ENCODE assay signal across 23 cellular contexts in the genomic region with DNA sequence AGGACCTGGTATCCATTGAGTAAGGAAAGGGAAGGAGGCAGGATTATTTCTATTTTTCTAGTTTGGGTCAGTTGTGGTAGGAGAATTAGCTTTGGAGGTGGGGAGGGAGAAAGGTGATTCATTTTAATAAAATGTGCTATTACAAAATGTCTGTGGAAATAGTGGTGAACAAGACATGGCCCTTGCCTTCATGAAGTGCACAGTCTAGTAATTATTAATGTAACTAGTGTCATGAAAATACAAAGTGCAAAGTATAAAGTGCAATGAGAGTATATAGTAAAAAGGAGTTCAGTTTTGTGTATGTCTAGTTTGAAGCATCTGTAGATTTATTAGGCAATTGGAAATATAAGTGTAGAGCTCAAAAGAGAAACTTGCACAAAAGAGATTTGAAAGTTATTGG. TPM values are rescaled to one million over a fixed set of nuclear protein-coding genes. Genes with fewer than 3 reads are reported as not detected.
DNase-seq lines count a peak whose midpoint lies in the region; ATAC-seq and TF ChIP-seq lines count a peak whose summit lies in the region.
"Had no signal": no experiment of that assay in that cellular context is flagged by ENCODE, and none has a peak within 500 bp of the region (broad histone marks: within the 10 kb centered on the region; RNA-seq: fewer than 3 reads in every experiment).

No MANE protein-coding gene starts in this region.

- H3K4me1 Mint-ChIP-seq in CD8-positive, alpha-beta T cell (ENCODE audit: low read depth) = peaks cover 79% of the 10 kb centered on the region
- peaks cover 73% of the 10 kb centered on the region for H3K4me1 Mint-ChIP-seq in activated B cell treated with CpG ODN at 0.5 μM for 24 hours
- peaks cover 44 to 63% of the 10 kb centered on the region in 2 donors for H3K4me1 Mint-ChIP-seq in natural killer cell treated with Interleukin-12 subunit alpha and Interleukin-12 subunit beta and Interleukin-15 and Interleukin-18, amount 100 ng/mL, for 72 hours (ENCODE audit: low read depth in 2 of 2)

- H3K79me2 ChIP-seq in hepatocyte = peaks cover 99% of the 10 kb centered on the region

- peaks cover 84% of the 10 kb centered on the region for H3K4me1 ChIP-seq in CD8-positive, alpha-beta T cell (ENCODE audit: insufficient read depth, low read length)
- H3K4me1 ChIP-seq in hepatocyte (ENCODE audit: insufficient read depth) = no peaks in the 10 kb centered on the region
- H3K4me1 ChIP-seq: SJSA1 had no signal

- no peaks in the 10 kb centered on the region for H3K36me3 ChIP-seq in CD8-positive, alpha-beta T cell (ENCODE audit: insufficient read depth, low read length)
- H3K36me3 ChIP-seq in hepatocyte (replicated peaks; ENCODE audit: insufficient read depth, low read depth) = no peaks in the 10 kb centered on the region
- H3K36me3 ChIP-seq: breast epithelium, esophagus muscularis mucosa, SJSA1 had no signal

- peak overlapping the region; percentile 0 for H3K4me3 Mint-ChIP-seq in CD8-positive, alpha-beta T cell
- no peak overlapping the region for H3K4me3 Mint-ChIP-seq in activated B cell treated with CpG ODN at 0.5 μM for 24 hours
- no peak overlapping the region for H3K4me3 Mint-ChIP-seq in natural killer cell treated with Interleukin-12 subunit alpha and Interleukin-12 subunit beta and Interleukin-15 and Interleukin-18, amount 100 ng/mL, for 72 hours
- H3K4me3 Mint-ChIP-seq: endodermal cell had no signal

- TF ChIP-seq CTCF in CD8-positive, alpha-beta T cell (IDR thresholded peaks at IDR 0.05) = no peak
- no peak for TF ChIP-seq CTCF in activated B cell treated with CpG ODN at 0.5 μM for 24 hours (IDR thresholded peaks at IDR 0.05)
- TF ChIP-seq CTCF in hepatocyte (IDR thresholded peaks at IDR 0.05; ENCODE audit: poor library complexity) = no peak

- peak overlapping the region; percentile 23 for H3K4me2 ChIP-seq in hepatocyte
- H3K4me2 ChIP-seq: smooth muscle cell had no signal

- no peaks in the 10 kb centered on the region for H3K27me3 ChIP-seq in CD8-positive, alpha-beta T cell (ENCODE audit: insufficient read depth, low read length)
- no peaks in the 10 kb centered on the region for H3K27me3 ChIP-seq in hepatocyte
- H3K27me3 ChIP-seq: breast epithelium, esophagus muscularis mucosa, SJSA1, upper lobe of right lung had no signal

- peaks cover 24% of the 10 kb centered on the region for H3K36me3 Mint-ChIP-seq in CD8-positive, alpha-beta T cell
- H3K36me3 Mint-ChIP-seq in activated B cell treated with CpG ODN at 0.5 μM for 24 hours (ENCODE audit: low read depth) = peaks cover 7% of the 10 kb centered on the region
- H3K36me3 Mint-ChIP-seq in natural killer cell treated with Interleukin-12 subunit alpha and Interleukin-12 subunit beta and Interleukin-15 and Interleukin-18, amount 100 ng/mL, for 72 hours = no peaks in the 10 kb centered on the region

- H3K9me3 Mint-ChIP-seq in CD8-positive, alpha-beta T cell = no peaks in the 10 kb centered on the region
- H3K9me3 Mint-ChIP-seq in activated B cell treated with CpG ODN at 0.5 μM for 24 hours = no peaks in the 10 kb centered on the region
- H3K9me3 Mint-ChIP-seq in natural killer cell treated with Interleukin-12 subunit alpha and Interleukin-12 subunit beta and Interleukin-15 and Interleukin-18, amount 100 ng/mL, for 72 hours = no peaks in the 10 kb centered on the region
- H3K9me3 Mint-ChIP-seq: endodermal cell had no signal

- no peak for ATAC-seq in CD8-positive, alpha-beta T cell
- no peak for ATAC-seq in activated B cell treated with CpG ODN at 0.5 μM for 24 hours (ENCODE audit: low read depth)
- ATAC-seq in natural killer cell treated with Interleukin-12 subunit alpha and Interleukin-12 subunit beta and Interleukin-15 and Interleukin-18, amount 100 ng/mL, for 72 hours = no peak
- no peak for ATAC-seq in GM19395 (IDR thresholded peaks at IDR 0.05; ENCODE audit: unreplicated experiment)
- no peak for ATAC-seq in GM21576 (IDR thresholded peaks at IDR 0.05; ENCODE audit: unreplicated experiment)
- ATAC-seq: upper lobe of right lung had no signal

- intact Hi-C loops in CD8-positive, alpha-beta T cell (cut with DNase I, micrococcal nuclease) = no loop called here
- intact Hi-C loops in activated B cell treated with CpG ODN at 0.5 μM for 24 hours (cut with micrococcal nuclease) = no loop called here

- H3K9me2 ChIP-seq in hepatocyte (replicated peaks; ENCODE audit: insufficient read depth) = no peaks in the 10 kb centered on the region

- peak overlapping the region; percentile 33 for H3K27ac Mint-ChIP-seq in CD8-positive, alpha-beta T cell
- H3K27ac Mint-ChIP-seq in activated B cell treated with CpG ODN at 0.5 μM for 24 hours = peak overlapping the region; percentile 30
- H3K27ac Mint-ChIP-seq in natural killer cell treated with Interleukin-12 subunit alpha and Interleukin-12 subunit beta and Interleukin-15 and Interleukin-18, amount 100 ng/mL, for 72 hours = peak overlapping the region; percentile 0 to 19
- H3K27ac Mint-ChIP-seq: endodermal cell had no signal

- no peak overlapping the region for H3K27ac ChIP-seq in CD8-positive, alpha-beta T cell (ENCODE audit: low read depth, low read length)
- H3K27ac ChIP-seq in hepatocyte = peak overlapping the region; percentile 49
- H3K27ac ChIP-seq: breast epithelium, esophagus muscularis mucosa, SJSA1, upper lobe of right lung had no signal

- POLR2A ChIA-PET in CD8-positive, alpha-beta T cell (lab: Charles Lee) = interaction anchor here (0.6 to 4.7 kb wide), 3 partner anchors 9 to 167 kb away, joined by 3 to 22 read pairs (median 5); partner anchors contain the start of genes NFATC3 and SLC7A6
- POLR2A ChIA-PET in activated B cell treated with CpG ODN at 0.5 μM for 24 hours (lab: Charles Lee) = interaction anchor here (0.9 to 1.9 kb wide), 2 partner anchors 13 to 23 kb away, joined by 3 to 4 read pairs; no protein-coding TSS in a partner anchor

- no peaks in the 10 kb centered on the region for H3K27me3 Mint-ChIP-seq in CD8-positive, alpha-beta T cell (ENCODE audit: low read depth)
- H3K27me3 Mint-ChIP-seq in activated B cell treated with CpG ODN at 0.5 μM for 24 hours = no peaks in the 10 kb centered on the region
- H3K27me3 Mint-ChIP-seq in natural killer cell treated with Interleukin-12 subunit alpha and Interleukin-12 subunit beta and Interleukin-15 and Interleukin-18, amount 100 ng/mL, for 72 hours = no peaks in the 10 kb centered on the region

- H3K4me3 ChIP-seq in CD8-positive, alpha-beta T cell (ENCODE audit: low read depth, low read length) = no peak overlapping the region
- no peak overlapping the region for H3K4me3 ChIP-seq in hepatocyte
- H3K4me3 ChIP-seq: breast epithelium, esophagus muscularis mucosa, lung, SJSA1, smooth muscle cell, upper lobe of right lung had no signal

- H3K9me3 ChIP-seq in CD8-positive, alpha-beta T cell (ENCODE audit: low read length) = no peaks in the 10 kb centered on the region
- H3K9me3 ChIP-seq in hepatocyte (ENCODE audit: low read depth) = no peaks in the 10 kb centered on the region
- H3K9me3 ChIP-seq: breast epithelium, esophagus muscularis mucosa, SJSA1, upper lobe of right lung had no signal

- DNase-seq in CD8-positive, alpha-beta T cell = no peak
- DNase-seq in activated B cell treated with CpG ODN at 0.5 μM for 24 hours = no peak
- DNase-seq in hepatocyte (ENCODE audit: low spot score) = no peak
- no peak for DNase-seq in natural killer cell treated with Interleukin-12 subunit alpha and Interleukin-12 subunit beta and Interleukin-15 and Interleukin-18, amount 100 ng/mL, for 72 hours (ENCODE audit: low spot score)
- no peak for DNase-seq in NCI-H526 (lab: John Stamatoyannopoulos, UW)
- DNase-seq in NCI-H2081 (lab: John Stamatoyannopoulos, UW) = no peak
- DNase-seq: activated gamma-delta T cell; amygdala; DMS79; endodermal cell; foreskin melanocyte; H7; hypothalamus; KG1; stimulated activated CD4-positive, alpha-beta T cell treated with anti-CD3 and anti-CD28 coated beads, Interleukin-2, amount 100 ng/mL, for 24 hours; upper lobe of right lung had no signal

- peaks cover 48% of the 10 kb centered on the region for H4K20me1 ChIP-seq in hepatocyte (ENCODE audit: insufficient read depth, poor library complexity, severe bottlenecking)

- CTCF ChIA-PET in CD8-positive, alpha-beta T cell (lab: Charles Lee) = interaction anchor here (0.6 to 7.3 kb wide), 2 partner anchors 132 to 232 kb away, joined by 3 to 59 read pairs; no protein-coding TSS in a partner anchor
- CTCF ChIA-PET in activated B cell treated with CpG ODN at 0.5 μM for 24 hours (lab: Charles Lee) = interaction anchor here (0.8 kb wide), 1 partner anchor 131 kb away, joined by 4 read pairs; no protein-coding TSS in a partner anchor

- H2AFZ ChIP-seq in hepatocyte = no peak overlapping the region

RNA-seq across cellular contexts. Expression of gene NFATC3, which starts 11.9 kb away (rescaled TPM):
- 10 to 100 TPM; 79.4 to 85.2 TPM for total RNA-seq in CD8-positive, alpha-beta T cell
- total RNA-seq in activated B cell treated with CpG ODN at 0.5 μM for 24 hours (64.8 and 72.0 TPM in 2 replicates), hepatocyte (33.3 and 35.9 TPM in 2 replicates)
- polyA plus RNA-seq in hepatocyte = 13.1 and 15.1 TPM in 2 replicates
- 100 to 1,000 TPM in 1 of 2 donors, 10 to 100 TPM in 1; 91.9 to 131 TPM for total RNA-seq in natural killer cell treated with Interleukin-12 subunit alpha and Interleukin-12 subunit beta and Interleukin-15 and Interleukin-18, amount 100 ng/mL, for 72 hours
